ENCODE assay signal across 8 cellular contexts in the genomic region with DNA sequence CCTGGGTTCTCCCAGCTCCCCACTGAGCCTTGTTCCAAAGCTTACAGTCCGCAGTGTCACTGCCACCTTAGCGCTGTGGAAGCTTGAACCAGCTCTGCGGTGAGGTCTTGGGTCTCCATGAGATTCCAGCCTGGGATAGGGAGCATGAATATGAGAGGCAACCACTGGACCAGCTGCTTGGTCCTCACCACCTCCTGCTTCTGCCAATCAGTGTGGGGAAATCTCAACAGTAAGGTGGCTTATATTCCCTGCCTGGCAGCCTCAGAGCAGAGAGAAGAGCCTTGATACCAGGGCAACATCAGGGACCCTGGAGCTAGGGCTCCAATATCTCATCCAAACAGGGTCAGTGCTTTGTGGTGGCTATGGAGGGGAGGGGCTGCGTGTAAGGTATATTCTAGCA. TPM values are rescaled to one million over a fixed set of nuclear protein-coding genes. Genes with fewer than 3 reads are reported as not detected.
DNase-seq lines count a peak whose midpoint lies in the region; ATAC-seq and TF ChIP-seq lines count a peak whose summit lies in the region.

No MANE protein-coding gene starts in this region.

- H3K27ac Mint-ChIP-seq in activated T-cell treated with anti-CD3 and anti-CD28 coated beads, Interleukin-2, amount 50 U/mL, for 72 hours: peak overlapping the region; percentile 96
- peak overlapping the region; percentile 98 for H3K27ac Mint-ChIP-seq in activated naive CD8-positive, alpha-beta T cell
- H3K27ac Mint-ChIP-seq in immature natural killer cell: peak overlapping the region; percentile 54 to 95 (median 86)

- H3K4me3 Mint-ChIP-seq in activated T-cell treated with anti-CD3 and anti-CD28 coated beads, Interleukin-2, amount 50 U/mL, for 72 hours: peak overlapping the region; percentile 90 to 91
- H3K4me3 Mint-ChIP-seq in activated naive CD8-positive, alpha-beta T cell: peak overlapping the region; percentile 98
- peak overlapping the region; percentile 94 to 98 (median 96) for H3K4me3 Mint-ChIP-seq in immature natural killer cell

- TF ChIP-seq CTCF in thyroid gland (IDR thresholded peaks at IDR 0.05): no peak

- H3K4me1 ChIP-seq in thyroid gland: peaks cover 38 to 53% of the 10 kb centered on the region in 2 donors

- H3K27ac ChIP-seq in thyroid gland: peak overlapping the region; percentile 86 to 89 (median 87)

- no peak for DNase-seq in activated T-cell treated with anti-CD3 and anti-CD28 coated beads, Interleukin-2, amount 50 U/mL, for 72 hours
- no peak for DNase-seq in activated T-cell treated with anti-CD3 and anti-CD28 coated beads, Interleukin-2, amount 50 U/mL, for 1 hour
- DNase-seq in immature natural killer cell (no peak), thyroid gland (peak; percentile 14 to 22), ecto neural progenitor cell (ENCODE audit: low spot score) (no peak)
- no peak for DNase-seq in stimulated activated CD4-positive, alpha-beta T cell treated with anti-CD3 and anti-CD28 coated beads, Interleukin-12 subunit alpha, Interleukin-12 subunit beta, amount 100 ng/mL, for 4 hours

- intact Hi-C loops in thyroid gland (cut with DNase I): loop anchor here (10.0 kb wide), 1 partner anchor 95 kb away; no protein-coding TSS in a partner anchor

- H3K36me3 Mint-ChIP-seq in activated T-cell treated with anti-CD3 and anti-CD28 coated beads, Interleukin-2, amount 50 U/mL, for 72 hours (ENCODE audit: insufficient read depth in 2 of 2): peaks cover 4 to 9% of the 10 kb centered on the region in 2 donors
- H3K36me3 Mint-ChIP-seq in activated naive CD8-positive, alpha-beta T cell: peaks cover 20% of the 10 kb centered on the region
- H3K36me3 Mint-ChIP-seq in immature natural killer cell: peaks cover 0 to 5% (median 4%) of the 10 kb centered on the region in 3 donors

- no peaks in the 10 kb centered on the region for H3K27me3 ChIP-seq in thyroid gland

- H3K4me3 ChIP-seq in thyroid gland (replicated peaks in 1 of 3): peak overlapping the region; percentile 50 to 82 (median 71)

- WGBS in thyroid gland, 2 donors: 7 to 14% methylated on average over 4 of the region's 4 CpGs

- H3K9me3 ChIP-seq in thyroid gland: no peaks in the 10 kb centered on the region

- no peak for TF ChIP-seq POLR2A in thyroid gland (IDR thresholded peaks at IDR 0.05)

- peaks cover 71% of the 10 kb centered on the region for H3K4me1 Mint-ChIP-seq in activated T-cell treated with anti-CD3 and anti-CD28 coated beads, Interleukin-2, amount 50 U/mL, for 72 hours (ENCODE audit: low read depth)
- H3K4me1 Mint-ChIP-seq in activated naive CD8-positive, alpha-beta T cell (ENCODE audit: low read depth): peaks cover 52% of the 10 kb centered on the region
- H3K4me1 Mint-ChIP-seq in immature natural killer cell: peaks cover 69 to 72% of the 10 kb centered on the region in 2 donors

- no peaks in the 10 kb centered on the region for H3K9me3 Mint-ChIP-seq in activated T-cell treated with anti-CD3 and anti-CD28 coated beads, Interleukin-2, amount 50 U/mL, for 72 hours
- H3K9me3 Mint-ChIP-seq in activated naive CD8-positive, alpha-beta T cell (ENCODE audit: low read depth): no peaks in the 10 kb centered on the region
- H3K9me3 Mint-ChIP-seq in immature natural killer cell: no peaks in the 10 kb centered on the region

- no peak for ATAC-seq in activated T-cell treated with anti-CD3 and anti-CD28 coated beads, Interleukin-2, amount 50 U/mL, for 72 hours (replicated peaks in 1 of 2)
- no peak for ATAC-seq in HG03520 (IDR thresholded peaks at IDR 0.05; ENCODE audit: unreplicated experiment)

- H3K27me3 Mint-ChIP-seq in activated T-cell treated with anti-CD3 and anti-CD28 coated beads, Interleukin-2, amount 50 U/mL, for 72 hours (ENCODE audit: low read depth): no peaks in the 10 kb centered on the region
- H3K27me3 Mint-ChIP-seq in activated naive CD8-positive, alpha-beta T cell: no peaks in the 10 kb centered on the region
- peaks cover 3 to 18% (median 15%) of the 10 kb centered on the region in 3 donors for H3K27me3 Mint-ChIP-seq in immature natural killer cell (ENCODE audit: low read depth in 3 of 3)

- H3K36me3 ChIP-seq in thyroid gland: no peaks in the 10 kb centered on the region

RNA-seq across cellular contexts. Expression of a gene that starts 0.9 kb away (rescaled TPM):
- total RNA-seq in activated T-cell treated with anti-CD3 and anti-CD28 coated beads, Interleukin-2, amount 50 U/mL, for 72 hours: 100 to 1,000 TPM; 385 to 504 TPM
- polyA plus RNA-seq in immature natural killer cell: 100 to 1,000 TPM; 213 to 247 (median 216) TPM
- 100 to 1,000 TPM; 164 to 302 (median 189) TPM for total RNA-seq in thyroid gland

Comparison
In these comparisons a context has a peak if more than half of its experiments do, and no peak if none do; other contexts are left out.
1. DNase-seq: peak in thyroid gland (2 of 2); none in activated T-cell treated with anti-CD3 and anti-CD28 coated beads, Interleukin-2, amount 50 U/mL, for 72 hours (0 of 2), activated T-cell treated with anti-CD3 and anti-CD28 coated beads, Interleukin-2, amount 50 U/mL, for 1 hour (single experiment), immature natural killer cell (0 of 3), stimulated activated CD4-positive, alpha-beta T cell treated with anti-CD3 and anti-CD28 coated beads, Interleukin-12 subunit alpha, Interleukin-12 subunit beta, amount 100 ng/mL, for 4 hours (single experiment) and ecto neural progenitor cell (single experiment).
2. Peak in every context shown above with its lines, with median percentiles within 50 percentile points of each other: H3K27ac Mint-ChIP-seq and H3K4me3 Mint-ChIP-seq.